Comparison of ENCODE assay signal across 24 cellular contexts in the genomic region with DNA sequence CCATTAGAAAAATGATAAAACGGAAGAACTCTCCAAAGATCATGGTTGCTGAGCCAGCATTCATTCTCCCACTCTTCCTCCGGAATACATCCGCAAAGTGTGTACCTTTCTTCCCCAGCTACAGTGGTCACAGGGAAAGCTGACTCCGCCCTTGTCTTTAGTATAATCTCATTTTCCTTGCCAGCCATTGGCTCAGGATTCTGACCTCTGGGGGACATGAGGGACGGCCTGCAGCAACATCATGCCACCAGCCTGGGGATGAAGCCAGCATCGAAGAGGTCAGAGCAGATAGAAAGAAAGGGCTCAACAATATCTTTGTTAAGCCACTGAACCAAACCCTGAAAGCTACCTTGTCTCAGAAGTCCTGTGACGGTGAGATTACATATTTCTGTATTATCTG.
"Had no signal": no experiment of that assay in that cellular context is flagged by ENCODE, and none has a peak within 500 bp of the region (broad histone marks: within the 10 kb centered on the region; RNA-seq: fewer than 3 reads in every experiment).

No MANE protein-coding gene starts in this region.

- H3K4me1 Mint-ChIP-seq: immature natural killer cell had no signal

- H3K27ac Mint-ChIP-seq: immature natural killer cell; natural killer cell treated with Interleukin-12 subunit alpha and Interleukin-12 subunit beta and Interleukin-15 and Interleukin-18, amount 100 ng/mL, for 72 hours had no signal

- H3K36me3 Mint-ChIP-seq: immature natural killer cell; natural killer cell treated with Interleukin-12 subunit alpha and Interleukin-12 subunit beta and Interleukin-15 and Interleukin-18, amount 100 ng/mL, for 72 hours had no signal

- H3K27ac ChIP-seq: coronary artery, heart left ventricle, neutrophil, psoas muscle, right lobe of liver, stomach, thoracic aorta, transverse colon had no signal

- H3K27me3 ChIP-seq: heart left ventricle, right lobe of liver, stomach, transverse colon had no signal

- DNase-seq: effector CD4-positive, alpha-beta T cell; foreskin melanocyte; heart left ventricle; hippocampal formation; immature natural killer cell; left cardiac atrium; left ventricle myocardium superior; mesenchymal stem cell; midbrain; psoas muscle; retina; right lobe of liver; stimulated activated CD4-positive, alpha-beta T cell treated with anti-CD3 and anti-CD28 coated beads, Interleukin-15, amount 100 ng/mL, for 24 hours; stimulated activated CD4-positive, alpha-beta T cell treated with anti-CD3 and anti-CD28 coated beads, Interleukin-1b, Interleukin-23, amount 100 ng/mL, for 48 hours; stimulated activated CD4-positive, alpha-beta T cell treated with anti-CD3 and anti-CD28 coated beads, Interleukin-4, amount 100 ng/mL, for 24 hours; stimulated activated naive CD4-positive, alpha-beta T cell; stomach; substantia nigra; transverse colon had no signal

- H3K4me1 ChIP-seq: heart left ventricle, psoas muscle, right lobe of liver, stomach, transverse colon had no signal

- H3K4me3 Mint-ChIP-seq: immature natural killer cell; natural killer cell treated with Interleukin-12 subunit alpha and Interleukin-12 subunit beta and Interleukin-15 and Interleukin-18, amount 100 ng/mL, for 72 hours had no signal

- ATAC-seq: heart left ventricle; left cardiac atrium; left ventricle myocardium superior; natural killer cell treated with Interleukin-12 subunit alpha and Interleukin-12 subunit beta and Interleukin-15 and Interleukin-18, amount 100 ng/mL, for 72 hours; psoas muscle; right lobe of liver had no signal

- H3K9me3 ChIP-seq: neutrophil, psoas muscle, right lobe of liver, stomach, thoracic aorta, transverse colon had no signal

- H3K4me3 ChIP-seq: coronary artery, heart left ventricle, lung, psoas muscle, right lobe of liver, stomach, thoracic aorta, transverse colon had no signal

- H3K36me3 ChIP-seq: heart left ventricle, neutrophil, right lobe of liver, stomach, thoracic aorta, transverse colon had no signal

- H3K9me3 Mint-ChIP-seq: immature natural killer cell; natural killer cell treated with Interleukin-12 subunit alpha and Interleukin-12 subunit beta and Interleukin-15 and Interleukin-18, amount 100 ng/mL, for 72 hours had no signal
